Comparison of ENCODE assay signal across 8 cellular contexts in genomic region chr14:35963209-35963608, GRCh38.
DNase-seq lines count a peak whose midpoint lies in the region; ATAC-seq and TF ChIP-seq lines count a peak whose summit lies in the region.
"Had no signal": no experiment of that assay in that cellular context is flagged by ENCODE, and none has a peak within 500 bp of the region (broad histone marks: within the 10 kb centered on the region; RNA-seq: fewer than 3 reads in every experiment).

No MANE protein-coding gene starts in this region.

- H3K4me3 Mint-ChIP-seq in WTC11 = no peak overlapping the region
- no peak overlapping the region for H3K4me3 Mint-ChIP-seq in osteocyte (ENCODE audit: unreplicated experiment)

- H3K36me3 Mint-ChIP-seq in WTC11 = no peaks in the 10 kb centered on the region
- no peaks in the 10 kb centered on the region for H3K36me3 Mint-ChIP-seq in osteocyte (ENCODE audit: unreplicated experiment)

- H3K4me1 Mint-ChIP-seq in WTC11 (no peaks in the 10 kb centered on the region), osteocyte (ENCODE audit: unreplicated experiment) (no peaks in the 10 kb centered on the region)

- H3K27ac Mint-ChIP-seq in WTC11 = no peak overlapping the region
- no peak overlapping the region for H3K27ac Mint-ChIP-seq in osteocyte (ENCODE audit: unreplicated experiment)

- TF ChIP-seq CTCF in WTC11 (IDR thresholded peaks at IDR 0.05) (peak; percentile 40; the same call in 1 of the 2 replicates), osteocyte (IDR thresholded peaks at IDR 0.05) (peak; percentile 6)

- POLR2A ChIA-PET in WTC11 (lab: Charles Lee) = no interaction called here

- H3K27me3 Mint-ChIP-seq in WTC11 (ENCODE audit: low read depth) = no peaks in the 10 kb centered on the region
- peaks cover 10% of the 10 kb centered on the region for H3K27me3 Mint-ChIP-seq in osteocyte (ENCODE audit: unreplicated experiment)

- no peak for DNase-seq in WTC11 (ENCODE audit: low spot score)
- DNase-seq in osteocyte (ENCODE audit: extremely low spot score, unreplicated experiment) = no peak
- no peak for DNase-seq in stimulated activated CD4-positive, alpha-beta T cell treated with anti-CD3 and anti-CD28 coated beads, Interleukin-4, amount 100 ng/mL, for 24 hours
- DNase-seq in GDM1 (lab: John Stamatoyannopoulos, UW) = no peak
- DNase-seq: NCI-H1436 treated with DMSO at 0.1 percent for 48 hours had no signal

- H3K9me3 Mint-ChIP-seq in WTC11 (no peaks in the 10 kb centered on the region; the same call in 1 of the 2 replicates), osteocyte (ENCODE audit: unreplicated experiment) (no peaks in the 10 kb centered on the region)

- CTCF ChIA-PET in WTC11 (lab: Charles Lee) = no interaction called here

- ATAC-seq in GM18870 (IDR thresholded peaks at IDR 0.05; ENCODE audit: unreplicated experiment) (peak; percentile 61), HG03432 (IDR thresholded peaks at IDR 0.05; ENCODE audit: unreplicated experiment) (peak; percentile 73), WTC11 (peak; percentile 89), GM18520 (IDR thresholded peaks at IDR 0.05; ENCODE audit: unreplicated experiment) (no peak)

TF ChIP-seq in WTC11, 78 proteins besides CTCF, POLR2A, EP300 and RAD21:
- TF ChIP-seq SOX15 (CRISPR knock-in tag; IDR thresholded peaks at IDR 0.05) (no peak), ZNF396 (CRISPR knock-in tag; IDR thresholded peaks at IDR 0.05; ENCODE audit: borderline replicate concordance) (no peak), EMX1 (CRISPR knock-in tag; IDR thresholded peaks at IDR 0.05) (no peak), ZNF281 (CRISPR knock-in tag; IDR thresholded peaks at IDR 0.05) (no peak), ZNF263 (CRISPR knock-in tag; IDR thresholded peaks at IDR 0.05; ENCODE audit: low read depth) (no peak), ARID4B (CRISPR knock-in tag; IDR thresholded peaks at IDR 0.05; ENCODE audit: borderline replicate concordance) (no peak), ERG (CRISPR knock-in tag; IDR thresholded peaks at IDR 0.05) (no peak), ATF3 (CRISPR knock-in tag; conservative IDR thresholded peaks at IDR 0.05) (no peak)
